ENCODE assay signal across 2 cellular contexts in the genomic region with DNA sequence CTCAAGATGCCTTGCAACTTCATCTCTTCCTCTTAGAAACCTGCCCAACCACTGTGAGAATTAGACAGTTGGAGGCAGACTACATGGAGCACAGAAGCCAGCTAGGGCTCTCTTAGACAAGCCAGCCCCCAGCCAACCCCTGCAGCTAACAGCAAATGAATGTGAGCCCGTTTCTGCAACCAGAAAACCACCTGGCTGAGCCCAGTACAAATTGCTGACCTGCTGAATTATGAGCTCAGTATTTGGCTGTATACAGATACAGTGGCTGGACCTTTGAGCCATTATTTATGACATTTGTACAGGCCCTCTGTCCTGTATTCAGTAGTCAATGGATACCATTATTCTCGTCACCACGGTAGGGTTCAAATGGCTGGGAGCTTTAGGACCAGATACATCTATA.
TF ChIP-seq lines count a peak whose summit lies in the region.

No MANE protein-coding gene starts in this region.

TF ChIP-seq in HepG2, 621 proteins besides CTCF, POLR2A, EP300 and RAD21 (continued from another document):
- TF ChIP-seq ZNF33A (CRISPR knock-in tag; IDR thresholded peaks at IDR 0.05; ENCODE audit: borderline replicate concordance) (no peak), MAFF (IDR thresholded peaks at IDR 0.05; ENCODE audit: low read depth, low read length) (0 out of 2 replicates have a peak, but pooled peaks have one; percentile 23), ZNF331 (CRISPR knock-in tag; IDR thresholded peaks at IDR 0.05) (peak; percentile 88), SOX5 (CRISPR knock-in tag; IDR thresholded peaks at IDR 0.05; ENCODE audit: borderline replicate concordance) (no peak), SP5 (CRISPR knock-in tag; IDR thresholded peaks at IDR 0.05; ENCODE audit: borderline replicate concordance, low read depth) (no peak)
- TF ChIP-seq, protein P1, sequence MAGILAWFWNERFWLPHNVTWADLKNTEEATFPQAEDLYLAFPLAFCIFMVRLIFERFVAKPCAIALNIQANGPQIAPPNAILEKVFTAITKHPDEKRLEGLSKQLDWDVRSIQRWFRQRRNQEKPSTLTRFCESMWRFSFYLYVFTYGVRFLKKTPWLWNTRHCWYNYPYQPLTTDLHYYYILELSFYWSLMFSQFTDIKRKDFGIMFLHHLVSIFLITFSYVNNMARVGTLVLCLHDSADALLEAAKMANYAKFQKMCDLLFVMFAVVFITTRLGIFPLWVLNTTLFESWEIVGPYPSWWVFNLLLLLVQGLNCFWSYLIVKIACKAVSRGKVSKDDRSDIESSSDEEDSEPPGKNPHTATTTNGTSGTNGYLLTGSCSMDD (CRISPR knock-in tag; IDR thresholded peaks at IDR 0.05): no peak
- TF ChIP-seq, protein P2, sequence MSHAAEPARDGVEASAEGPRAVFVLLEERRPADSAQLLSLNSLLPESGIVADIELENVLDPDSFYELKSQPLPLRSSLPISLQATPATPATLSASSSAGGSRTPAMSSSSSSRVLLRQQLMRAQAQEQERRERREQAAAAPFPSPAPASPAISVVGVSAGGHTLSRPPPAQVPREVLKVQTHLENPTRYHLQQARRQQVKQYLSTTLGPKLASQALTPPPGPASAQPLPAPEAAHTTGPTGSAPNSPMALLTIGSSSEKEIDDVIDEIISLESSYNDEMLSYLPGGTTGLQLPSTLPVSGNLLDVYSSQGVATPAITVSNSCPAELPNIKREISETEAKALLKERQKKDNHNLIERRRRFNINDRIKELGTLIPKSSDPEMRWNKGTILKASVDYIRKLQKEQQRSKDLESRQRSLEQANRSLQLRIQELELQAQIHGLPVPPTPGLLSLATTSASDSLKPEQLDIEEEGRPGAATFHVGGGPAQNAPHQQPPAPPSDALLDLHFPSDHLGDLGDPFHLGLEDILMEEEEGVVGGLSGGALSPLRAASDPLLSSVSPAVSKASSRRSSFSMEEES (CRISPR knock-in tag; IDR thresholded peaks at IDR 0.05): no peak
- TF ChIP-seq, protein P3, sequence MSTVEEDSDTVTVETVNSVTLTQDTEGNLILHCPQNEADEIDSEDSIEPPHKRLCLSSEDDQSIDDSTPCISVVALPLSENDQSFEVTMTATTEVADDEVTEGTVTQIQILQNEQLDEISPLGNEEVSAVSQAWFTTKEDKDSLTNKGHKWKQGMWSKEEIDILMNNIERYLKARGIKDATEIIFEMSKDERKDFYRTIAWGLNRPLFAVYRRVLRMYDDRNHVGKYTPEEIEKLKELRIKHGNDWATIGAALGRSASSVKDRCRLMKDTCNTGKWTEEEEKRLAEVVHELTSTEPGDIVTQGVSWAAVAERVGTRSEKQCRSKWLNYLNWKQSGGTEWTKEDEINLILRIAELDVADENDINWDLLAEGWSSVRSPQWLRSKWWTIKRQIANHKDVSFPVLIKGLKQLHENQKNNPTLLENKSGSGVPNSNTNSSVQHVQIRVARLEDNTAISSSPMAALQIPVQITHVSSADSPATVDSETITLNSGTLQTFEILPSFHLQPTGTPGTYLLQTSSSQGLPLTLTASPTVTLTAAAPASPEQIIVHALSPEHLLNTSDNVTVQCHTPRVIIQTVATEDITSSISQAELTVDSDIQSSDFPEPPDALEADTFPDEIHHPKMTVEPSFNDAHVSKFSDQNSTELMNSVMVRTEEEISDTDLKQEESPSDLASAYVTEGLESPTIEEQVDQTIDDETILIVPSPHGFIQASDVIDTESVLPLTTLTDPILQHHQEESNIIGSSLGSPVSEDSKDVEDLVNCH (CRISPR knock-in tag; IDR thresholded peaks at IDR 0.05): no peak
- TF ChIP-seq, protein P4, sequence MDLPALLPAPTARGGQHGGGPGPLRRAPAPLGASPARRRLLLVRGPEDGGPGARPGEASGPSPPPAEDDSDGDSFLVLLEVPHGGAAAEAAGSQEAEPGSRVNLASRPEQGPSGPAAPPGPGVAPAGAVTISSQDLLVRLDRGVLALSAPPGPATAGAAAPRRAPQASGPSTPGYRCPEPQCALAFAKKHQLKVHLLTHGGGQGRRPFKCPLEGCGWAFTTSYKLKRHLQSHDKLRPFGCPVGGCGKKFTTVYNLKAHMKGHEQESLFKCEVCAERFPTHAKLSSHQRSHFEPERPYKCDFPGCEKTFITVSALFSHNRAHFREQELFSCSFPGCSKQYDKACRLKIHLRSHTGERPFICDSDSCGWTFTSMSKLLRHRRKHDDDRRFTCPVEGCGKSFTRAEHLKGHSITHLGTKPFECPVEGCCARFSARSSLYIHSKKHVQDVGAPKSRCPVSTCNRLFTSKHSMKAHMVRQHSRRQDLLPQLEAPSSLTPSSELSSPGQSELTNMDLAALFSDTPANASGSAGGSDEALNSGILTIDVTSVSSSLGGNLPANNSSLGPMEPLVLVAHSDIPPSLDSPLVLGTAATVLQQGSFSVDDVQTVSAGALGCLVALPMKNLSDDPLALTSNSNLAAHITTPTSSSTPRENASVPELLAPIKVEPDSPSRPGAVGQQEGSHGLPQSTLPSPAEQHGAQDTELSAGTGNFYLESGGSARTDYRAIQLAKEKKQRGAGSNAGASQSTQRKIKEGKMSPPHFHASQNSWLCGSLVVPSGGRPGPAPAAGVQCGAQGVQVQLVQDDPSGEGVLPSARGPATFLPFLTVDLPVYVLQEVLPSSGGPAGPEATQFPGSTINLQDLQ (CRISPR knock-in tag; IDR thresholded peaks at IDR 0.05): no peak

TF ChIP-seq in GM23338, 12 proteins besides CTCF, POLR2A, EP300 and RAD21 (continued from another document):
- TF ChIP-seq, protein P5, sequence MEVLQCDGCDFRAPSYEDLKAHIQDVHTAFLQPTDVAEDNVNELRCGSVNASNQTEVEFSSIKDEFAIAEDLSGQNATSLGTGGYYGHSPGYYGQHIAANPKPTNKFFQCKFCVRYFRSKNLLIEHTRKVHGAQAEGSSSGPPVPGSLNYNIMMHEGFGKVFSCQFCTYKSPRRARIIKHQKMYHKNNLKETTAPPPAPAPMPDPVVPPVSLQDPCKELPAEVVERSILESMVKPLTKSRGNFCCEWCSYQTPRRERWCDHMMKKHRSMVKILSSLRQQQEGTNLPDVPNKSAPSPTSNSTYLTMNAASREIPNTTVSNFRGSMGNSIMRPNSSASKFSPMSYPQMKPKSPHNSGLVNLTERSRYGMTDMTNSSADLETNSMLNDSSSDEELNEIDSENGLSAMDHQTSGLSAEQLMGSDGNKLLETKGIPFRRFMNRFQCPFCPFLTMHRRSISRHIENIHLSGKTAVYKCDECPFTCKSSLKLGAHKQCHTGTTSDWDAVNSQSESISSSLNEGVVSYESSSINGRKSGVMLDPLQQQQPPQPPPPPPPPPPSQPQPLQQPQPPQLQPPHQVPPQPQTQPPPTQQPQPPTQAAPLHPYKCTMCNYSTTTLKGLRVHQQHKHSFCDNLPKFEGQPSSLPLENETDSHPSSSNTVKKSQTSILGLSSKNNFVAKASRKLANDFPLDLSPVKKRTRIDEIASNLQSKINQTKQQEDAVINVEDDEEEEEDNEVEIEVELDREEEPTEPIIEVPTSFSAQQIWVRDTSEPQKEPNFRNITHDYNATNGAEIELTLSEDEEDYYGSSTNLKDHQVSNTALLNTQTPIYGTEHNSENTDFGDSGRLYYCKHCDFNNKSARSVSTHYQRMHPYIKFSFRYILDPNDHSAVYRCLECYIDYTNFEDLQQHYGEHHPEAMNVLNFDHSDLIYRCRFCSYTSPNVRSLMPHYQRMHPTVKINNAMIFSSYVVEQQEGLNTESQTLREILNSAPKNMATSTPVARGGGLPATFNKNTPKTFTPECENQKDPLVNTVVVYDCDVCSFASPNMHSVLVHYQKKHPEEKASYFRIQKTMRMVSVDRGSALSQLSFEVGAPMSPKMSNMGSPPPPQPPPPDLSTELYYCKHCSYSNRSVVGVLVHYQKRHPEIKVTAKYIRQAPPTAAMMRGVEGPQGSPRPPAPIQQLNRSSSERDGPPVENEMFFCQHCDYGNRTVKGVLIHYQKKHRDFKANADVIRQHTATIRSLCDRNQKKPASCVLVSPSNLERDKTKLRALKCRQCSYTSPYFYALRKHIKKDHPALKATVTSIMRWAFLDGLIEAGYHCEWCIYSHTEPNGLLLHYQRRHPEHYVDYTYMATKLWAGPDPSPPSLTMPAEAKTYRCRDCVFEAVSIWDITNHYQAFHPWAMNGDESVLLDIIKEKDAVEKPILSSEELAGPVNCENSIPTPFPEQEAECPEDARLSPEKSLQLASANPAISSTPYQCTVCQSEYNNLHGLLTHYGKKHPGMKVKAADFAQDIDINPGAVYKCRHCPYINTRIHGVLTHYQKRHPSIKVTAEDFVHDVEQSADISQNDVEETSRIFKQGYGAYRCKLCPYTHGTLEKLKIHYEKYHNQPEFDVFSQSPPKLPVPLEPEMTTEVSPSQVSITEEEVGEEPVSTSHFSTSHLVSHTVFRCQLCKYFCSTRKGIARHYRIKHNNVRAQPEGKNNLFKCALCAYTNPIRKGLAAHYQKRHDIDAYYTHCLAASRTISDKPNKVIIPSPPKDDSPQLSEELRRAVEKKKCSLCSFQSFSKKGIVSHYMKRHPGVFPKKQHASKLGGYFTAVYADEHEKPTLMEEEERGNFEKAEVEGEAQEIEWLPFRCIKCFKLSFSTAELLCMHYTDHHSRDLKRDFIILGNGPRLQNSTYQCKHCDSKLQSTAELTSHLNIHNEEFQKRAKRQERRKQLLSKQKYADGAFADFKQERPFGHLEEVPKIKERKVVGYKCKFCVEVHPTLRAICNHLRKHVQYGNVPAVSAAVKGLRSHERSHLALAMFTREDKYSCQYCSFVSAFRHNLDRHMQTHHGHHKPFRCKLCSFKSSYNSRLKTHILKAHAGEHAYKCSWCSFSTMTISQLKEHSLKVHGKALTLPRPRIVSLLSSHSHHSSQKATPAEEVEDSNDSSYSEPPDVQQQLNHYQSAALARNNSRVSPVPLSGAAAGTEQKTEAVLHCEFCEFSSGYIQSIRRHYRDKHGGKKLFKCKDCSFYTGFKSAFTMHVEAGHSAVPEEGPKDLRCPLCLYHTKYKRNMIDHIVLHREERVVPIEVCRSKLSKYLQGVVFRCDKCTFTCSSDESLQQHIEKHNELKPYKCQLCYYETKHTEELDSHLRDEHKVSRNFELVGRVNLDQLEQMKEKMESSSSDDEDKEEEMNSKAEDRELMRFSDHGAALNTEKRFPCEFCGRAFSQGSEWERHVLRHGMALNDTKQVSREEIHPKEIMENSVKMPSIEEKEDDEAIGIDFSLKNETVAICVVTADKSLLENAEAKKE (CRISPR knock-in tag; IDR thresholded peaks at IDR 0.05): no peak
- TF ChIP-seq, protein P6, sequence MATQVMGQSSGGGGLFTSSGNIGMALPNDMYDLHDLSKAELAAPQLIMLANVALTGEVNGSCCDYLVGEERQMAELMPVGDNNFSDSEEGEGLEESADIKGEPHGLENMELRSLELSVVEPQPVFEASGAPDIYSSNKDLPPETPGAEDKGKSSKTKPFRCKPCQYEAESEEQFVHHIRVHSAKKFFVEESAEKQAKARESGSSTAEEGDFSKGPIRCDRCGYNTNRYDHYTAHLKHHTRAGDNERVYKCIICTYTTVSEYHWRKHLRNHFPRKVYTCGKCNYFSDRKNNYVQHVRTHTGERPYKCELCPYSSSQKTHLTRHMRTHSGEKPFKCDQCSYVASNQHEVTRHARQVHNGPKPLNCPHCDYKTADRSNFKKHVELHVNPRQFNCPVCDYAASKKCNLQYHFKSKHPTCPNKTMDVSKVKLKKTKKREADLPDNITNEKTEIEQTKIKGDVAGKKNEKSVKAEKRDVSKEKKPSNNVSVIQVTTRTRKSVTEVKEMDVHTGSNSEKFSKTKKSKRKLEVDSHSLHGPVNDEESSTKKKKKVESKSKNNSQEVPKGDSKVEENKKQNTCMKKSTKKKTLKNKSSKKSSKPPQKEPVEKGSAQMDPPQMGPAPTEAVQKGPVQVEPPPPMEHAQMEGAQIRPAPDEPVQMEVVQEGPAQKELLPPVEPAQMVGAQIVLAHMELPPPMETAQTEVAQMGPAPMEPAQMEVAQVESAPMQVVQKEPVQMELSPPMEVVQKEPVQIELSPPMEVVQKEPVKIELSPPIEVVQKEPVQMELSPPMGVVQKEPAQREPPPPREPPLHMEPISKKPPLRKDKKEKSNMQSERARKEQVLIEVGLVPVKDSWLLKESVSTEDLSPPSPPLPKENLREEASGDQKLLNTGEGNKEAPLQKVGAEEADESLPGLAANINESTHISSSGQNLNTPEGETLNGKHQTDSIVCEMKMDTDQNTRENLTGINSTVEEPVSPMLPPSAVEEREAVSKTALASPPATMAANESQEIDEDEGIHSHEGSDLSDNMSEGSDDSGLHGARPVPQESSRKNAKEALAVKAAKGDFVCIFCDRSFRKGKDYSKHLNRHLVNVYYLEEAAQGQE (IDR thresholded peaks at IDR 0.05; ENCODE audit: unreplicated experiment): no peak
- TF ChIP-seq, protein P7, sequence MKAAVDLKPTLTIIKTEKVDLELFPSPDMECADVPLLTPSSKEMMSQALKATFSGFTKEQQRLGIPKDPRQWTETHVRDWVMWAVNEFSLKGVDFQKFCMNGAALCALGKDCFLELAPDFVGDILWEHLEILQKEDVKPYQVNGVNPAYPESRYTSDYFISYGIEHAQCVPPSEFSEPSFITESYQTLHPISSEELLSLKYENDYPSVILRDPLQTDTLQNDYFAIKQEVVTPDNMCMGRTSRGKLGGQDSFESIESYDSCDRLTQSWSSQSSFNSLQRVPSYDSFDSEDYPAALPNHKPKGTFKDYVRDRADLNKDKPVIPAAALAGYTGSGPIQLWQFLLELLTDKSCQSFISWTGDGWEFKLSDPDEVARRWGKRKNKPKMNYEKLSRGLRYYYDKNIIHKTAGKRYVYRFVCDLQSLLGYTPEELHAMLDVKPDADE (IDR thresholded peaks at IDR 0.05): no peak
- TF ChIP-seq STAT1 (IDR thresholded peaks at IDR 0.05; ENCODE audit: unreplicated experiment): no peak
- no peak for TF ChIP-seq JUNB (IDR thresholded peaks at IDR 0.05; ENCODE audit: unreplicated experiment)
- TF ChIP-seq EZH2 (IDR thresholded peaks at IDR 0.05; ENCODE audit: low read depth, unreplicated experiment): no peak
